Comparison of ENCODE assay signal across 8 cellular contexts in the genomic region with DNA sequence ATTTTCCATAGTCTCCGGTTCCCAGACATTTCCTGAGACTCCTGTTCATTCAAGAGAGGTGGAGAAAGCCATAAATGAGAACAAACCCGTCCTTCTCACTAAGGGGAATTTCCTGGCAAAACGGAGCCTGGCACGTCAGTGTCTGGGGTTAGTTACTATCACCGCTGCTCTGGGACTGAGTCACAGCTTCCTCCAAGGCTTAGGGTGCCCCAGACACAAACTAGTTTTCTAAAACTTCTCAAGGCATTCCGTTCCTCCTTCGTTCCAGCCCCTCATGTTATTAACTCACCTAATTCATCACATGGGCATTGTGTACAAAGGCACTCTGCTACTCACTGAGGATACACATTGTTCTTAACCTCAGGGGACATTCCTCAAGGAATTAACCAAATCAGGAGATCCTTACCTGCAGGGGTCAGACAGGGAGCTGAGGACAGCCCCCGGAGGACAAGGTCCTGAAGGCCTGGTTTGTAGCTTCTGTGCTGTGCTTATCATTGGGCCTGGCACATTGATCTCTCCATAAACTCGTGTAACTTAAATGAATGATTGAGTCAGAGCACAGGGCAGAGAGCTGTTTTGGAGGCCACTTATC.
A peak's percentile ranks its signal among the peaks of the same experiment; 100 is the strongest.
DNase-seq lines count a peak whose midpoint lies in the region; TF ChIP-seq lines count a peak whose summit lies in the region.

No MANE protein-coding gene starts in this region.

- TF ChIP-seq POLR2A in adrenal gland (IDR thresholded peaks at IDR 0.05) = peak in 1 of 2 donors; percentile 23

- no peaks in the 10 kb centered on the region for H3K9me2 ChIP-seq in GM23248 (ENCODE audit: insufficient read depth)

- intact Hi-C loops in adrenal gland (cut with DNase I) = no loop called here

- H3K4me3 ChIP-seq in GM23248 = peak overlapping the region; percentile 58
- no peak overlapping the region for H3K4me3 ChIP-seq in adrenal gland

- H3K9me3 ChIP-seq in GM23248 (ENCODE audit: low read depth) = no peaks in the 10 kb centered on the region
- no peaks in the 10 kb centered on the region for H3K9me3 ChIP-seq in adrenal gland (replicated peaks in 1 of 3)

- H3K4me2 ChIP-seq in GM23248 (ENCODE audit: unreplicated experiment) = peak overlapping the region; percentile 84

- H3K36me3 ChIP-seq in GM23248 (ENCODE audit: low read depth) (no peaks in the 10 kb centered on the region), adrenal gland (replicated peaks in 1 of 2) (no peaks in the 10 kb centered on the region)

- peak overlapping the region; percentile 87 for H3K9ac ChIP-seq in GM23248

- H3K27me3 ChIP-seq in GM23248 (replicated peaks; ENCODE audit: insufficient read depth) (no peaks in the 10 kb centered on the region), adrenal gland (no peaks in the 10 kb centered on the region)

- DNase-seq in EH (ENCODE audit: low read depth) (peak; percentile 97), GM23248 (peak; percentile 97), OCI-M1 (lab: John Stamatoyannopoulos, UW) (peak; percentile 16), adrenal gland (peak; percentile 41 to 81 (median 71)), kidney tubule cell (ENCODE audit: low spot score) (peak; percentile 99), putamen (ENCODE audit: low spot score) (no peak), NAMALWA (ENCODE audit: low spot score) (no peak)
- peak; percentile 38 for DNase-seq in stimulated activated CD8-positive, alpha-beta memory T cell treated with anti-CD3 and anti-CD28 coated beads, Interleukin-12 subunit alpha, Interleukin-12 subunit beta, amount 100 ng/mL, for 1 hour (ENCODE audit: low read depth)

- H3K4me1 ChIP-seq in GM23248 (ENCODE audit: insufficient read depth) (peaks cover 57% of the 10 kb centered on the region), adrenal gland (replicated peaks in 1 of 2) (peaks cover 22 to 24% of the 10 kb centered on the region in 2 donors)

- in situ Hi-C loops in GM23248 (cut with MboI) = no loop called here

- WGBS in GM23248 (ENCODE audit: low coverage in 1 of 2, low lambda C conversion rate in 2 of 2, missing lambda C conversion rate in 2 of 2), 2 experiments = 4 to 10% methylated on average over 9 of the region's 9 CpGs
- WGBS in adrenal gland, 4 donors = 36 to 53% (median 41%) methylated on average over 8 to 9 of the region's 9 CpGs

- H4K20me1 ChIP-seq in GM23248 (ENCODE audit: insufficient read depth) = no peaks in the 10 kb centered on the region

- H3K27ac ChIP-seq in GM23248 (peak overlapping the region; percentile 99), adrenal gland (peak overlapping the region; percentile 51 to 87 (median 79))

- peaks cover 44% of the 10 kb centered on the region for H3F3A ChIP-seq in GM23248 (ENCODE audit: insufficient read depth)

- no peak for TF ChIP-seq CTCF in adrenal gland (IDR thresholded peaks at IDR 0.05)

- peak overlapping the region; percentile 4; the same call in 1 of the 2 replicates for H2AFZ ChIP-seq in GM23248

- no peaks in the 10 kb centered on the region for H3K79me2 ChIP-seq in GM23248 (ENCODE audit: insufficient read depth)

Comparison
In these comparisons a context has a peak if more than half of its experiments do, and no peak if none do; other contexts are left out.
1. DNase-seq: peak in EH (single experiment), GM23248 (single experiment), OCI-M1 (single experiment), adrenal gland (7 of 7), kidney tubule cell (single experiment) and stimulated activated CD8-positive, alpha-beta memory T cell treated with anti-CD3 and anti-CD28 coated beads, Interleukin-12 subunit alpha, Interleukin-12 subunit beta, amount 100 ng/mL, for 1 hour (single experiment); none in putamen (single experiment) and NAMALWA (single experiment).